Comparison of ENCODE assay signal across 8 cellular contexts in the genomic region with DNA sequence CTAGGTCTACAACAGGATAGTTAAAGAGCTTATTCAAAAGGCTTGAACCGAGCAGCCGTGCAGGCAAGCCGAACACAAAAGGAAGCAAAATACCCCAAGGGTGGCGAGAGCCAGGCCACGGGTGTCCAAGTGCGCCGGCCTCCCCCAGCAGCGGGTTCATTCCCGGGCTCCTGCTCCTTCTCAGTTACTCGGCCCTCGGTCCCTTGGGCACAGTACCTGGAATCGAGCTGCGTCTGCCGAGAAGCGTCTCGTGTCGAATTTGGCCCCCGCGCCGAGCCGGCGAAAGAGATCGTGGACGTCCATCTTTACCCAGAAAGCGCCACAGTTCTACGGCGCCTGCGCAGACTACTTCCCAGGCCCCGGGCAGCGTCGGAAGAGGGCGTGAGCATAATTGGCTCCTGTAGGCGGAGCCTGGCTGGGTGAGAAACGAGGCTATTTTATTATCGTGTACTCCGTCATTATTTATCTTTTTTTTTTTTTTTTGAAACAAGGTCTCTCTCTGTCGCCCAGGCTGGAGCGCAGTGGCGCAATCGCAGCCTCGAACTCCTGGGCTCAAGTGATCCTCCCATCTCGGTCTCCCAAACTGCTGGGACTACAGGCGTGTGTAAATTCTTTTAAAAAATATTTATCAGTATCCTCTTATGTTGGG. TPM values are rescaled to one million over a fixed set of nuclear protein-coding genes. Genes with fewer than 3 reads are reported as not detected.
DNase-seq lines count a peak whose midpoint lies in the region; ATAC-seq and TF ChIP-seq lines count a peak whose summit lies in the region.

A gene with protein sequence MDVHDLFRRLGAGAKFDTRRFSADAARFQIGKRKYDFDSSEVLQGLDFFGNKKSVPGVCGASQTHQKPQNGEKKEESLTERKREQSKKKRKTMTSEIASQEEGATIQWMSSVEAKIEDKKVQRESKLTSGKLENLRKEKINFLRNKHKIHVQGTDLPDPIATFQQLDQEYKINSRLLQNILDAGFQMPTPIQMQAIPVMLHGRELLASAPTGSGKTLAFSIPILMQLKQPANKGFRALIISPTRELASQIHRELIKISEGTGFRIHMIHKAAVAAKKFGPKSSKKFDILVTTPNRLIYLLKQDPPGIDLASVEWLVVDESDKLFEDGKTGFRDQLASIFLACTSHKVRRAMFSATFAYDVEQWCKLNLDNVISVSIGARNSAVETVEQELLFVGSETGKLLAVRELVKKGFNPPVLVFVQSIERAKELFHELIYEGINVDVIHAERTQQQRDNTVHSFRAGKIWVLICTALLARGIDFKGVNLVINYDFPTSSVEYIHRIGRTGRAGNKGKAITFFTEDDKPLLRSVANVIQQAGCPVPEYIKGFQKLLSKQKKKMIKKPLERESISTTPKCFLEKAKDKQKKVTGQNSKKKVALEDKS (minus strand): TSS at position 329 of the 649 bp plus-strand sequence. CDS start 26 bp downstream, at position 303.

- H3K4me1 ChIP-seq in Panc1 (ENCODE audit: control insufficient read depth, insufficient read depth, low read length) (peaks cover 8% of the 10 kb centered on the region), mucosa of stomach (ENCODE audit: control insufficient read depth, insufficient read depth, low read length) (peaks cover 5% of the 10 kb centered on the region)

- peak within 1 kb of the TSS; percentile 96 for H3K27ac Mint-ChIP-seq in activated T-cell treated with anti-CD3 and anti-CD28 coated beads, Interleukin-2, amount 50 U/mL, for 24 hours

- H3K9me3 Mint-ChIP-seq in activated T-cell treated with anti-CD3 and anti-CD28 coated beads, Interleukin-2, amount 50 U/mL, for 24 hours, result no peaks in the 10 kb centered on the region

- peaks cover 36% of the 10 kb centered on the region for H3K27me3 Mint-ChIP-seq in activated T-cell treated with anti-CD3 and anti-CD28 coated beads, Interleukin-2, amount 50 U/mL, for 24 hours

- ATAC-seq in GM21526 (IDR thresholded peaks at IDR 0.05; ENCODE audit: low FRiP score, unreplicated experiment) (peak; percentile 89), Panc1 (peak; percentile 99), esophagus mucosa (peak; percentile 95)

- H3K4me1 Mint-ChIP-seq in activated T-cell treated with anti-CD3 and anti-CD28 coated beads, Interleukin-2, amount 50 U/mL, for 24 hours (ENCODE audit: low read depth), result peaks cover 29% of the 10 kb centered on the region

- POLR2A ChIA-PET in Panc1 (lab: Charles Lee), result no interaction called here

- H3K36me3 Mint-ChIP-seq in activated T-cell treated with anti-CD3 and anti-CD28 coated beads, Interleukin-2, amount 50 U/mL, for 24 hours (ENCODE audit: low read depth), result peaks cover 48% of the 10 kb centered on the region

- in situ Hi-C loops in Panc1 (cut with HindIII; ENCODE audit: low pct_unique_long_range_greater_than_20kb, low sequenced_read_pairs), result no loop called here

- H3K36me3 ChIP-seq in KOPT-K1 (ENCODE audit: insufficient read depth, low read length), result peaks cover 26% of the 10 kb centered on the region
- peaks cover 5% of the 10 kb centered on the region; the same call in 1 of the 2 replicates for H3K36me3 ChIP-seq in Panc1 (ENCODE audit: control insufficient read depth, insufficient read depth, low read length)
- H3K36me3 ChIP-seq in mucosa of stomach (ENCODE audit: control insufficient read depth, insufficient read depth, low read length), result no peaks in the 10 kb centered on the region

- intact Hi-C loops in Panc1 (cut with micrococcal nuclease; ENCODE audit: unreplicated experiment), result no loop called here

- H3K9ac ChIP-seq in mucosa of stomach (ENCODE audit: low read length), result peak within 1 kb of the TSS; percentile 91

- no peak for TF ChIP-seq CTCF in Panc1 (IDR thresholded peaks at IDR 0.05)

- H3K27ac ChIP-seq in KOPT-K1 (ENCODE audit: low read depth, low read length, poor library complexity, severe bottlenecking), result peak within 1 kb of the TSS; percentile 71
- H3K27ac ChIP-seq in Panc1 (ENCODE audit: low read length), result peak within 1 kb of the TSS; percentile 75

- BruUV-seq in Panc1 (replicated peaks; lab: Mats Ljungman, UMichigan), result no TSS peak

- DNase-seq in COR-L47 (lab: John Stamatoyannopoulos, UW) (peak; percentile 84), Panc1 (ENCODE audit: low read depth, low spot score) (peak; percentile 24)
- peak; percentile 88 for DNase-seq in activated T-cell treated with anti-CD3 and anti-CD28 coated beads, Interleukin-2, amount 50 U/mL, for 24 hours
- peak; percentile 72 to 81 for DNase-seq in stimulated activated CD8-positive, alpha-beta memory T cell treated with anti-CD3 and anti-CD28 coated beads, Interleukin-4, amount 100 ng/mL, for 4 hours (ENCODE audit: low read depth in 2 of 2, low spot score in 1 of 2)

- H3K4me3 Mint-ChIP-seq in activated T-cell treated with anti-CD3 and anti-CD28 coated beads, Interleukin-2, amount 50 U/mL, for 24 hours, result peak within 1 kb of the TSS; percentile 91

- H3K9me3 ChIP-seq in KOPT-K1 (ENCODE audit: insufficient read depth, low read length, poor library complexity, severe bottlenecking), result no peaks in the 10 kb centered on the region
- no peaks in the 10 kb centered on the region for H3K9me3 ChIP-seq in Panc1 (ENCODE audit: control insufficient read depth, insufficient read depth, low read depth, low read length)
- H3K9me3 ChIP-seq in mucosa of stomach (ENCODE audit: control insufficient read depth, low read length), result no peaks in the 10 kb centered on the region

- CTCF ChIA-PET in Panc1 (lab: Charles Lee), result no interaction called here

- H3K27me3 ChIP-seq in Panc1 (ENCODE audit: control insufficient read depth, insufficient read depth, low read length) (peaks cover 3% of the 10 kb centered on the region; the same call in 1 of the 2 replicates), mucosa of stomach (ENCODE audit: control insufficient read depth, insufficient read depth, low read length) (peaks cover 3% of the 10 kb centered on the region)

- H3K4me3 ChIP-seq in Panc1 (ENCODE audit: low read depth in 2 of 2, low read length in 2 of 2) (peak within 1 kb of the TSS; percentile 59 to 70), mucosa of stomach (ENCODE audit: low read length) (peak within 1 kb of the TSS; percentile 51)

RNA-seq across cellular contexts. Expression of the gene that starts here (rescaled TPM):
- total RNA-seq in Panc1 (2021; ENCODE audit: unreplicated experiment) (16.5 TPM), esophagus mucosa (20.6 TPM)
- polyA plus RNA-seq in Panc1 (2012; ENCODE audit: insufficient read length), result 7.4 TPM

Comparison
In these comparisons a context has a peak if more than half of its experiments do, and no peak if none do; other contexts are left out.
1. Peak in every context shown above with its lines: DNase-seq, ATAC-seq, H3K4me3 ChIP-seq and H3K27ac ChIP-seq.
2. DNase-seq: peak in every context shown above with its lines; median percentile 88 in activated T-cell treated with anti-CD3 and anti-CD28 coated beads, Interleukin-2, amount 50 U/mL, for 24 hours; 84 in COR-L47; 76 in stimulated activated CD8-positive, alpha-beta memory T cell treated with anti-CD3 and anti-CD28 coated beads, Interleukin-4, amount 100 ng/mL, for 4 hours; 24 in Panc1.